In genomic region chr5:149495673-149496072, GRCh38 we compare ENCODE assay signal across 17 cellular contexts. TPM values are rescaled to one million over a fixed set of nuclear protein-coding genes. Genes with fewer than 3 reads are reported as not detected.
A peak's percentile ranks its signal among the peaks of the same experiment; 100 is the strongest.
DNase-seq lines count a peak whose midpoint lies in the region; ATAC-seq and TF ChIP-seq lines count a peak whose summit lies in the region.
"Had no signal": no experiment of that assay in that cellular context is flagged by ENCODE, and none has a peak within 500 bp of the region (broad histone marks: within the 10 kb centered on the region; RNA-seq: fewer than 3 reads in every experiment).

No MANE protein-coding gene starts in this region.

- no peaks in the 10 kb centered on the region for H3K9me3 Mint-ChIP-seq in mesothelial cell of epicardium

- peak overlapping the region; percentile 30 for H3K27ac Mint-ChIP-seq in mesothelial cell of epicardium

- H3K27me3 ChIP-seq in cardiac muscle cell (no peaks in the 10 kb centered on the region), tibial artery (no peaks in the 10 kb centered on the region), thyroid gland (no peaks in the 10 kb centered on the region)

- H3K36me3 Mint-ChIP-seq in mesothelial cell of epicardium, result peaks cover 20% of the 10 kb centered on the region

- H3K9me3 ChIP-seq in cardiac muscle cell (ENCODE audit: low read depth) (no peaks in the 10 kb centered on the region), SK-N-MC (ENCODE audit: low read depth, low read length) (no peaks in the 10 kb centered on the region), tibial artery (no peaks in the 10 kb centered on the region), thyroid gland (no peaks in the 10 kb centered on the region)
- H3K9me3 ChIP-seq: Caco-2 had no signal

- H3K4me1 ChIP-seq in cardiac muscle cell (ENCODE audit: low read depth), result no peaks in the 10 kb centered on the region
- H3K4me1 ChIP-seq in tibial artery, result peaks cover 0 to 53% (median 3%) of the 10 kb centered on the region in 4 donors
- no peaks in the 10 kb centered on the region for H3K4me1 ChIP-seq in thyroid gland

- H3K4me1 Mint-ChIP-seq in mesothelial cell of epicardium, result peaks cover 9% of the 10 kb centered on the region

- intact Hi-C loops in cardiac septum (cut with DNase I) (loop anchor here (5.0 kb wide), 1 partner anchor 47 kb away; no protein-coding TSS in a partner anchor), tibial artery (cut with DNase I; ENCODE audit: low total_unique reads) (no loop called here), thyroid gland (cut with DNase I) (no loop called here), sciatic nerve (cut with DNase I) (no loop called here)

- ATAC-seq in sciatic nerve (no peak), GM19395 (IDR thresholded peaks at IDR 0.05; ENCODE audit: unreplicated experiment) (no peak)
- ATAC-seq: GM12878, HCT116 had no signal

- DNase-seq in cardiac muscle cell (ENCODE audit: low read depth in 1 of 2, low spot score in 1 of 2) (no peak), cardiac septum (ENCODE audit: low spot score) (no peak), SK-N-MC (ENCODE audit: low read depth, low spot score) (no peak), mesothelial cell of epicardium (ENCODE audit: low spot score in 2 of 2, unreplicated experiment in 2 of 2) (no peak), tibial artery (no peak), thyroid gland (no peak), sciatic nerve (ENCODE audit: low spot score) (no peak)
- DNase-seq: Caco-2, NCI-H1436 treated with DMSO at 0.1 percent for 48 hours, NCI-H2081 treated with DMSO at 0.1 percent for 48 hours, NCI-H345, NCI-H69, SHP77 treated with DMSO at 0.1 percent for 48 hours had no signal

- peak overlapping the region; percentile 67 for H3K27ac ChIP-seq in cardiac muscle cell
- H3K27ac ChIP-seq in SK-N-MC, result peak overlapping the region; percentile 85
- H3K27ac ChIP-seq in tibial artery, result peak overlapping the region; percentile 57 to 73
- no peak overlapping the region for H3K27ac ChIP-seq in thyroid gland
- H3K27ac ChIP-seq: C4-2B had no signal

- H3K27me3 Mint-ChIP-seq in mesothelial cell of epicardium (ENCODE audit: low read depth), result no peaks in the 10 kb centered on the region

- WGBS in thyroid gland, 2 donors, result 94 to 99% methylated on average over 2 of the region's 2 CpGs

- peaks cover 48% of the 10 kb centered on the region for H3K36me3 ChIP-seq in cardiac muscle cell
- H3K36me3 ChIP-seq in SK-N-MC (ENCODE audit: insufficient read depth, low read length), result peaks cover 70% of the 10 kb centered on the region
- peaks cover 26 to 35% (median 31%) of the 10 kb centered on the region in 3 donors for H3K36me3 ChIP-seq in tibial artery
- H3K36me3 ChIP-seq in thyroid gland, result peaks cover 20 to 22% of the 10 kb centered on the region in 2 donors

- TF ChIP-seq CTCF in cardiac muscle cell (IDR thresholded peaks at IDR 0.05; ENCODE audit: low read depth, low read length) (no peak), mesothelial cell of epicardium (IDR thresholded peaks at IDR 0.05; ENCODE audit: unreplicated experiment) (no peak), tibial artery (IDR thresholded peaks at IDR 0.05) (no peak), thyroid gland (IDR thresholded peaks at IDR 0.05) (no peak)

- no peak overlapping the region for H3K9ac ChIP-seq in SK-N-MC (ENCODE audit: insufficient read length)

- TF ChIP-seq POLR2A in thyroid gland (IDR thresholded peaks at IDR 0.05), result no peak

- H3K4me3 ChIP-seq in cardiac muscle cell, result no peak overlapping the region
- no peak overlapping the region for H3K4me3 ChIP-seq in SK-N-MC
- H3K4me3 ChIP-seq in tibial artery, result no peak overlapping the region
- no peak overlapping the region for H3K4me3 ChIP-seq in thyroid gland (replicated peaks in 1 of 3)
- H3K4me3 ChIP-seq: GM12878 had no signal

- no peak overlapping the region for H3K4me3 Mint-ChIP-seq in mesothelial cell of epicardium

RNA-seq across cellular contexts. Expression of gene CSNK1A1, which starts 55.6 kb away (rescaled TPM):
- 282 and 286 TPM in 2 replicates for total RNA-seq in cardiac muscle cell
- 161 and 195 TPM in 2 replicates for polyA plus RNA-seq in cardiac muscle cell
- 206 TPM for total RNA-seq in cardiac septum
- 246 to 254 TPM (median 248 TPM) in 3 replicates for total RNA-seq in mesothelial cell of epicardium
- 100 to 1,000 TPM; 183 to 262 (median 202) TPM for total RNA-seq in thyroid gland
- 187 TPM for total RNA-seq in sciatic nerve

Comparison
In these comparisons a context has a peak if more than half of its experiments do, and no peak if none do; other contexts are left out.
1. H3K27ac ChIP-seq: peak in cardiac muscle cell (single experiment), SK-N-MC (single experiment) and tibial artery (2 of 2); none in thyroid gland (0 of 3).